ENCODE assay signal across 8 cellular contexts in genomic region chr14:51828017-51828797, GRCh38. TPM values are rescaled to one million over a fixed set of nuclear protein-coding genes. Genes with fewer than 3 reads are reported as not detected.
A peak's percentile ranks its signal among the peaks of the same experiment; 100 is the strongest.
DNase-seq lines count a peak whose midpoint lies in the region; ATAC-seq, FAIRE-seq and TF ChIP-seq lines count a peak whose summit lies in the region.

No MANE protein-coding gene starts in this region.

- no peaks in the 10 kb centered on the region for H3K36me3 ChIP-seq in mesodermal cell (ENCODE audit: control insufficient read depth, insufficient read depth, low read length)

- H3K4me3 ChIP-seq in mesodermal cell (ENCODE audit: extremely low read depth, insufficient read depth, low read length, poor library complexity, severe bottlenecking): no peak overlapping the region

- in situ Hi-C loops in G401 (cut with HindIII; ENCODE audit: low sequenced_read_pairs): no loop called here

- 54 to 61% methylated on average over 8 of the region's 8 CpGs for whole genome bisulfite sequencing in mesodermal cell (ENCODE audit: insufficient coverage in 2 of 2), 2 experiments

- ATAC-seq in GM18909 (IDR thresholded peaks at IDR 0.05; ENCODE audit: poor library complexity, unreplicated experiment) (peak; percentile 97), HG03139 (IDR thresholded peaks at IDR 0.05; ENCODE audit: unreplicated experiment) (peak; percentile 87), SK-N-SH treated with all-trans-retinoic acid at 6 μM for 48 hours (peak; percentile 86)

- peak; percentile 99 for FAIRE-seq in urothelium cell line (lab: Jason Lieb, UNC)

- H3K27ac ChIP-seq in mesodermal cell (ENCODE audit: low read depth, low read length, severe bottlenecking): peak overlapping the region; percentile 50

- H3K4me1 ChIP-seq in mesodermal cell (ENCODE audit: control insufficient read depth, insufficient read depth, low read length, poor library complexity, severe bottlenecking): peaks cover 8% of the 10 kb centered on the region

- DNase-seq in A172 (ENCODE audit: low spot score) (peak; percentile 84), urothelium cell line (ENCODE audit: low spot score) (peak; percentile 95), G401 (ENCODE audit: low spot score) (no peak)
- peak in 3 of 4 experiments; percentile 11 to 39 (median 13) for DNase-seq in activated naive CD4-positive, alpha-beta T cell (lab: John Stamatoyannopoulos, UW)

- no peaks in the 10 kb centered on the region for H3K9me3 ChIP-seq in mesodermal cell (ENCODE audit: control insufficient read depth, low read length)

TF ChIP-seq in SK-N-SH treated with all-trans-retinoic acid at 6 μM for 48 hours, 23 proteins besides CTCF, POLR2A, EP300 and RAD21:
- TF ChIP-seq ARNTL (CRISPR knock-in tag; IDR thresholded peaks at IDR 0.05; ENCODE audit: borderline replicate concordance, low read depth) (no peak), BACH2 (CRISPR knock-in tag; IDR thresholded peaks at IDR 0.05; ENCODE audit: borderline replicate concordance) (no peak), TSHZ2 (CRISPR knock-in tag; IDR thresholded peaks at IDR 0.05) (no peak), ZFP30 (CRISPR knock-in tag; IDR thresholded peaks at IDR 0.05) (no peak), POU6F1 (CRISPR knock-in tag; IDR thresholded peaks at IDR 0.05; ENCODE audit: borderline replicate concordance, low read depth) (no peak), GLIS3 (CRISPR knock-in tag; IDR thresholded peaks at IDR 0.05) (no peak), CREB5 (CRISPR knock-in tag; IDR thresholded peaks at IDR 0.05; ENCODE audit: low read depth) (no peak), ZNF8 (CRISPR knock-in tag; IDR thresholded peaks at IDR 0.05) (no peak), PPARA (CRISPR knock-in tag; IDR thresholded peaks at IDR 0.05; ENCODE audit: borderline replicate concordance) (no peak), RARB (CRISPR knock-in tag; IDR thresholded peaks at IDR 0.05) (no peak), ISL1 (CRISPR knock-in tag; IDR thresholded peaks at IDR 0.05) (no peak)

RNA-seq across cellular contexts. Expression of gene GNG2, which starts 32.2 kb away (rescaled TPM):
- 3.8 and 8.5 TPM in 2 replicates for total RNA-seq in A172 (2014; rRNA removed; shearing (Covaris generic))
- 76.3 TPM for polyA plus RNA-seq in mesodermal cell (2013, experiment 1 of 2)
- 94.9 TPM for polyA plus RNA-seq in mesodermal cell (2013, experiment 2 of 2)
- not detected in 2 replicates for total RNA-seq in G401 (2014; rRNA removed; shearing (Covaris generic))
